In the genomic region with DNA sequence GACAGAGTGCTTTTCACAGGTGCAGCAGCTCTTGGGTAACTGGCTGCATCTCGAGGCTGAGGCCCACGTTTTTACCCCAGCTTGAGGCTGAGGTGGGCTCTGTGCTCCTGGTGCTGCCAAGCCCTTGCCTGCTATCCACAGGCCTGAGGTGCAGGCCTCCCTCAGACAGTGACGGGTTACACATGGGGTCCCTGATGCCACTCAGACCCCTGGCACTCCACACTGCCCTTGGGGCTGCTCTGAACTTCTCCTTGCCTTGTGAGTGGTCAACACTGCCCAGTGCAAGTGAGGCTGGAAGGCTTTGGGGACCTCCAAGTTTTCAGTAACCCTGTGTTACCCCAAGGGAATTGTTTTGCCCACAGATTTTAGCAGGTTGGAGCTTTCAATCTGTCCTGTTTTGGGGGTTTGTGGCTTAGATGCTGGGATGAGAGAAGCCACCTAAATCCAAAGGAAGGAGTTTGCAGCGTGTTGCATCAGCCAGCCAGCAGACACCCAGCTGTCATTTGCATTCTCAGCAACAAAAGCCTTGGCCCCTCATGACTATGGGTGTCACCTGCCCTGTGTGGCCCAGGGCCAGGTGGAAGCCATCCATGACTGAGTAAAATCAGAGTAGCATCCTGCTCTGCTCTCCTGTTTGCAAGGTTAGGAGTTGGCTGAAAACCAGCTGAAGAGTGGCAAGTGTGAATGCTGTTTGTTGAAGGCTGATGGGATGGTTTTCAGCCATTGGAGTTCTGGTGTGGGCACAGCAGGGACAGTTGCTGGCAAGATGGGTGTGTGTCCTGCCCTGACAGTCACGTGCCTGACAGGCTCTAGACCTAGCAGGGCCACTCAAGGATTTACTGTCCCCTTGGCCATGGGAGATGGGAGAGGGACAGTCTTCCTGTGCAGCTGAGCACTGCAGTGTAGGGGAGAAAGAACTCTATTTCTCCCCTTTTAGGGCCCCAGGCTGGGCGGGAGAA, we compare ENCODE assay signal across 9 cellular contexts. TPM values are rescaled to one million over a fixed set of nuclear protein-coding genes. Genes with fewer than 3 reads are reported as not detected.
DNase-seq lines count a peak whose midpoint lies in the region; ATAC-seq, FAIRE-seq and TF ChIP-seq lines count a peak whose summit lies in the region.
"Had no signal": no experiment of that assay in that cellular context is flagged by ENCODE, and none has a peak within 500 bp of the region (broad histone marks: within the 10 kb centered on the region; RNA-seq: fewer than 3 reads in every experiment).

No MANE protein-coding gene starts in this region.

- BruUV-seq in A673 (replicated peaks; lab: Mats Ljungman, UMichigan): no TSS peak
- no TSS peak for BruUV-seq in OCI-LY7 (replicated peaks; lab: Mats Ljungman, UMichigan)

- H3K79me2 ChIP-seq in OCI-LY7 (ENCODE audit: insufficient read depth, low read depth, low read length): peaks cover 48% of the 10 kb centered on the region; the same call in 1 of the 2 replicates

- H3K36me3 ChIP-seq in A673 (ENCODE audit: insufficient read depth, low read length, poor library complexity, severe bottlenecking) (peaks cover 60% of the 10 kb centered on the region), OCI-LY7 (ENCODE audit: insufficient read depth, low read length) (peaks cover 73% of the 10 kb centered on the region)

- TF ChIP-seq POLR2A in GM12891 (IDR thresholded peaks at IDR 0.05; ENCODE audit: low read depth, low read length): no peak

- FAIRE-seq in GM12891 (lab: Jason Lieb, UNC): peak; percentile 26
- FAIRE-seq: colon had no signal

- H4K20me1 ChIP-seq in OCI-LY7 (ENCODE audit: insufficient read depth, low read length): no peaks in the 10 kb centered on the region

- H3K9me2 ChIP-seq in OCI-LY7 (ENCODE audit: insufficient read depth, low read length): no peaks in the 10 kb centered on the region

- CTCF ChIA-PET in A673 (lab: Charles Lee) (no interaction called here), OCI-LY7 (lab: Charles Lee; ENCODE audit: unreplicated experiment) (interaction anchor here (0.8 kb wide), 1 partner anchor 32 kb away, joined by 3 read pairs; no protein-coding TSS in a partner anchor)

- peak overlapping the region; percentile 100 for H3K4me2 ChIP-seq in OCI-LY7 (ENCODE audit: low read length)

- peak; percentile 57 for DNase-seq in A673 (ENCODE audit: low spot score)
- DNase-seq in GM12891 (ENCODE audit: insufficient read length, low spot score): no peak
- DNase-seq in OCI-LY7 (ENCODE audit: low spot score): peak; percentile 96
- DNase-seq in fibroblast of gingiva (ENCODE audit: low read depth): peak; percentile 27
- no peak for DNase-seq in NOMO-1 treated with DMSO at 0.1 percent for 48 hours (lab: John Stamatoyannopoulos, UW; ENCODE audit: unreplicated experiment)
- no peak for DNase-seq in HuH-7 (ENCODE audit: low spot score)

- POLR2A ChIA-PET in A673 (lab: Charles Lee; ENCODE audit: low non-redundant PET): no interaction called here
- POLR2A ChIA-PET in OCI-LY7 (lab: Charles Lee): interaction anchor here (0.6 to 3.7 kb wide), 7 partner anchors 8 to 337 kb away, joined by 3 to 74 read pairs (median 16); a partner anchor contains a TSS

- H3K4me3 ChIP-seq in A673 (ENCODE audit: low read depth, low read length, poor library complexity, severe bottlenecking): no peak overlapping the region
- peak overlapping the region; percentile 97 for H3K4me3 ChIP-seq in OCI-LY7 (ENCODE audit: low read depth, low read length, poor library complexity, severe bottlenecking)

- H3K27ac ChIP-seq in A673 (ENCODE audit: low read depth, low read length, poor library complexity, severe bottlenecking) (peak overlapping the region; percentile 98), OCI-LY7 (ENCODE audit: low read depth, low read length, poor library complexity, severe bottlenecking) (peak overlapping the region; percentile 92)

- H2AFZ ChIP-seq in OCI-LY7 (ENCODE audit: low read length): no peak overlapping the region

- no peaks in the 10 kb centered on the region for H3K27me3 ChIP-seq in A673 (replicated peaks; ENCODE audit: insufficient read depth, low read depth, low read length, poor library complexity)

- peaks cover 38% of the 10 kb centered on the region for H3K4me1 ChIP-seq in A673 (ENCODE audit: insufficient read depth, low read length, poor library complexity, severe bottlenecking)
- H3K4me1 ChIP-seq in OCI-LY7 (ENCODE audit: insufficient read depth, low read length, poor library complexity, severe bottlenecking): peaks cover 37% of the 10 kb centered on the region

- intact Hi-C loops in A673 (cut with micrococcal nuclease; ENCODE audit: unreplicated experiment): no loop called here
- intact Hi-C loops in OCI-LY7 (cut with micrococcal nuclease; ENCODE audit: unreplicated experiment): no loop called here

- H3K9me3 ChIP-seq in A673 (ENCODE audit: low read depth, low read length, poor library complexity, severe bottlenecking): no peaks in the 10 kb centered on the region
- H3K9me3 ChIP-seq in OCI-LY7 (ENCODE audit: low read length): no peaks in the 10 kb centered on the region

- ATAC-seq in GM19463 (IDR thresholded peaks at IDR 0.05; ENCODE audit: unreplicated experiment) (no peak), HG03565 (IDR thresholded peaks at IDR 0.05; ENCODE audit: unreplicated experiment) (no peak)

- no peak for TF ChIP-seq CTCF in A673 (conservative IDR thresholded peaks at IDR 0.05; ENCODE audit: low read depth, low read length)
- no peak for TF ChIP-seq CTCF in OCI-LY7 (conservative IDR thresholded peaks at IDR 0.05; ENCODE audit: low read length)

TF ChIP-seq in GM12891, 5 proteins besides CTCF, POLR2A, EP300 and RAD21:
- TF ChIP-seq POLR2AphosphoS5 (IDR thresholded peaks at IDR 0.05; ENCODE audit: low read depth, low read length) (no peak), TAF1 (IDR thresholded peaks at IDR 0.05; ENCODE audit: low read depth, low read length) (no peak), PAX5 (IDR thresholded peaks at IDR 0.05; ENCODE audit: insufficient read depth, low read length, severe bottlenecking) (no peak), POU2F2 (IDR thresholded peaks at IDR 0.05; ENCODE audit: low read depth, low read length) (no peak), SPI1 (IDR thresholded peaks at IDR 0.05; ENCODE audit: low read depth, low read length) (no peak)

RNA-seq across cellular contexts. Expression of gene RNF187, which starts 3.2 kb away (rescaled TPM):
- 146 and 170 TPM in 2 replicates for total RNA-seq in A673 (2021)
- 51.7 TPM for polyA plus RNA-seq in GM12891 (2012; ENCODE audit: low read depth, missing spikeins)
- total RNA-seq in OCI-LY7 (2014; rRNA removed; shearing (Covaris generic)): 257 and 351 TPM in 2 replicates
- 478 and 484 TPM in 2 replicates for total RNA-seq in OCI-LY7 (2022)

Comparison
In these comparisons a context has a peak if more than half of its experiments do, and no peak if none do; other contexts are left out.
1. DNase-seq: peak in A673 (single experiment), OCI-LY7 (single experiment) and fibroblast of gingiva (single experiment); none in GM12891 (single experiment), NOMO-1 treated with DMSO at 0.1 percent for 48 hours (single experiment) and HuH-7 (single experiment).